In genomic region chr22:39435616-39436015, GRCh38 we compare ENCODE assay signal across 23 cellular contexts. TPM values are rescaled to one million over a fixed set of nuclear protein-coding genes. Genes with fewer than 3 reads are reported as not detected.
"Had no signal": no experiment of that assay in that cellular context is flagged by ENCODE, and none has a peak within 500 bp of the region (broad histone marks: within the 10 kb centered on the region; RNA-seq: fewer than 3 reads in every experiment).

No MANE protein-coding gene starts in this region.

- H3K4me1 Mint-ChIP-seq: natural killer cell had no signal

- H3K27me3 ChIP-seq: pancreas, thyroid gland had no signal

- H3K9me3 Mint-ChIP-seq: activated naive CD8-positive, alpha-beta T cell treated with anti-CD3 and anti-CD28 coated beads for 36 hours; activated T-cell treated with anti-CD3 and anti-CD28 coated beads, Interleukin-2, amount 50 U/mL, for 24 hours; activated T-helper 2 cell treated with anti-CD3 and anti-CD28 coated beads, Interferon-gamma antibody, Interleukin-2, Interleukin-4, amounts not matched to agents 10 μg/mL and 5 μg/mL and 100 μg/mL, durations not matched to agents 14 hours and 24 hours and 36 hours; natural killer cell; T-helper 2 cell treated with Interferon-gamma antibody and Interleukin-4, amounts not matched to agents 5 μg/mL and 100 μg/mL, for 36 hours had no signal

- H3K36me3 Mint-ChIP-seq: activated naive CD8-positive, alpha-beta T cell treated with anti-CD3 and anti-CD28 coated beads for 36 hours; natural killer cell had no signal

- DNase-seq: activated CD4-positive, alpha-beta T cell treated with anti-CD3 and anti-CD28 coated beads for 1 hour; activated CD4-positive, alpha-beta T cell treated with anti-CD3 and anti-CD28 coated beads, Interleukin-2, amount 50 U/mL, for 4 hours; activated CD8-positive, alpha-beta memory T cell treated with anti-CD3 and anti-CD28 coated beads for 24 hours; activated CD8-positive, alpha-beta memory T cell treated with anti-CD3 and anti-CD28 coated beads, Interleukin-2, amount 50 U/mL, for 4 hours; activated naive CD4-positive, alpha-beta T cell; activated naive CD8-positive, alpha-beta T cell treated with anti-CD3 and anti-CD28 coated beads for 36 hours; activated T-cell treated with anti-CD3 and anti-CD28 coated beads, Interleukin-2, amount 50 U/mL, for 24 hours; amniotic stem cell; cortex of kidney; foreskin fibroblast; heart right ventricle; midbrain; natural killer cell; psoas muscle; stimulated activated CD4-positive, alpha-beta T cell treated with anti-CD3 and anti-CD28 coated beads, Interleukin-4, amount 100 ng/mL, for 4 hours; stimulated activated naive CD8-positive, alpha-beta T cell treated with anti-CD3 and anti-CD28 coated beads, Interleukin-15, Interleukin-2, amounts not matched to agents 100 U/mL and 50 U/mL, for 24 hours; thyroid gland had no signal

- H3K4me3 ChIP-seq: heart right ventricle, pancreas, psoas muscle, thyroid gland had no signal

- H3K4me3 Mint-ChIP-seq: activated naive CD8-positive, alpha-beta T cell treated with anti-CD3 and anti-CD28 coated beads for 36 hours; activated T-cell treated with anti-CD3 and anti-CD28 coated beads, Interleukin-2, amount 50 U/mL, for 24 hours; natural killer cell; T-helper 2 cell treated with Interferon-gamma antibody and Interleukin-4, amounts not matched to agents 5 μg/mL and 100 μg/mL, for 36 hours had no signal

- H3K27ac Mint-ChIP-seq: activated naive CD8-positive, alpha-beta T cell treated with anti-CD3 and anti-CD28 coated beads for 36 hours; activated T-cell treated with anti-CD3 and anti-CD28 coated beads, Interleukin-2, amount 50 U/mL, for 24 hours; activated T-helper 2 cell treated with anti-CD3 and anti-CD28 coated beads, Interferon-gamma antibody, Interleukin-2, Interleukin-4, amounts not matched to agents 10 μg/mL and 5 μg/mL and 100 μg/mL, durations not matched to agents 14 hours and 24 hours and 36 hours; natural killer cell; T-helper 2 cell treated with Interferon-gamma antibody and Interleukin-4, amounts not matched to agents 5 μg/mL and 100 μg/mL, for 36 hours had no signal

- H3K9me3 ChIP-seq: heart right ventricle, neutrophil, pancreas, psoas muscle, thyroid gland had no signal

- ATAC-seq: heart right ventricle; natural killer cell; pancreas; psoas muscle; right cardiac atrium; stimulated activated naive CD8-positive, alpha-beta T cell treated with anti-CD3 and anti-CD28 coated beads, Interleukin-15, Interleukin-2, amounts not matched to agents 100 U/mL and 50 U/mL, for 24 hours had no signal

- H3K27ac ChIP-seq: neutrophil, pancreas, thyroid gland had no signal

RNA-seq across cellular contexts. Expression of gene MGAT3, which starts 21.2 kb away (rescaled TPM):
- total RNA-seq: fibroblast of lung had no signal
